15 cellular contexts compared by ENCODE assay signal in genomic region chr22:25027052-25027525, GRCh38.
DNase-seq lines count a peak whose midpoint lies in the region; ATAC-seq, FAIRE-seq and TF ChIP-seq lines count a peak whose summit lies in the region.
"Had no signal": no experiment of that assay in that cellular context is flagged by ENCODE, and none has a peak within 500 bp of the region (broad histone marks: within the 10 kb centered on the region; RNA-seq: fewer than 3 reads in every experiment).

No MANE protein-coding gene starts in this region.

- CTCF ChIA-PET in PC-3 (lab: Charles Lee), result interaction anchor here (0.6 kb wide), 2 partner anchors 26 to 289 kb away, joined by 3 to 9 read pairs; no protein-coding TSS in a partner anchor
- CTCF ChIA-PET in H1 (lab: Charles Lee; ENCODE audit: partially characterized antibody), result interaction anchor here (0.6 to 9.4 kb wide), 15 partner anchors 13 to 226 kb away, joined by 3 to 110 read pairs (median 4); partner anchors contain the start of genes KIAA1671 and LHFPL7

- H2AFZ ChIP-seq in PC-3 (ENCODE audit: low read length) (no peak overlapping the region), H1 (ENCODE audit: low read length) (no peak overlapping the region), osteoblast (ENCODE audit: low read length) (no peak overlapping the region)

- H3F3A ChIP-seq in PC-3 (ENCODE audit: low read length, unreplicated experiment), result no peaks in the 10 kb centered on the region

- no peak overlapping the region for H3K18ac ChIP-seq in H1 (ENCODE audit: extremely low read depth, low read length)

- no peak overlapping the region for H2BK15ac ChIP-seq in H1 (ENCODE audit: low read length)

- H3K9me2 ChIP-seq in PC-3 (replicated peaks; ENCODE audit: low read length), result no peaks in the 10 kb centered on the region

- no peak overlapping the region for H2BK12ac ChIP-seq in H1 (ENCODE audit: low read depth, low read length)

- BruUV-seq in PC-3 (replicated peaks; lab: Mats Ljungman, UMichigan), result no TSS peak

- H3K27ac ChIP-seq in PC-3 (ENCODE audit: low read length), result peak overlapping the region; percentile 94
- H3K27ac ChIP-seq in H1 (ENCODE audit: low read depth, low read length), result no peak overlapping the region
- no peak overlapping the region for H3K27ac ChIP-seq in osteoblast (ENCODE audit: low read depth, low read length)
- H3K27ac ChIP-seq: GM23248, VCaP had no signal

- H4K5ac ChIP-seq in H1 (ENCODE audit: insufficient read length, low read depth, low read length), result no peak overlapping the region

- intact Hi-C loops in PC-3 (cut with micrococcal nuclease), result loop anchor here (5.0 kb wide), 2 partner anchors 35 to 75 kb away; partner anchors contain the start of gene KIAA1671

- TF ChIP-seq RAD21 in H1 (IDR thresholded peaks at IDR 0.05 in 1 of 2, conservative IDR thresholded peaks at IDR 0.05 in 1 of 2; ENCODE audit: low read depth in 2 of 2, low read length in 2 of 2), result no peak

- WGBS in H1 (ENCODE audit: extremely low coverage in 1 of 2, insufficient coverage in 1 of 2, insufficient read length in 1 of 2, insufficient replicate concordance in 2 of 2, low coverage in 1 of 2, low lambda C conversion rate in 2 of 2, missing lambda C conversion rate in 1 of 2), 2 experiments, result 80% methylated on average over 4 of the region's 4 CpGs; no CpG with 5 or more reads in 1 of the 2 experiments

- H2AK5ac ChIP-seq in H1 (ENCODE audit: low read depth, low read length), result no peak overlapping the region

- no peak overlapping the region for H3K23ac ChIP-seq in H1 (ENCODE audit: insufficient read length)

- H3K4me2 ChIP-seq in PC-3 (ENCODE audit: low read length), result peak overlapping the region; percentile 52
- H3K4me2 ChIP-seq in H1 (ENCODE audit: insufficient read depth in 1 of 2, low read depth in 2 of 2, low read length in 2 of 2), result no peak overlapping the region
- no peak overlapping the region for H3K4me2 ChIP-seq in osteoblast (ENCODE audit: insufficient read depth, low read length)

- DNase-seq in NCI-H2196 (lab: John Stamatoyannopoulos, UW; ENCODE audit: unreplicated experiment), result peak; percentile 8
- DNase-seq in NCI-H2196 treated with DMSO at 0.1 percent for 48 hours (lab: John Stamatoyannopoulos, UW; ENCODE audit: unreplicated experiment), result no peak
- DNase-seq in PC-3, result peak; percentile 69
- no peak for DNase-seq in H1 (ENCODE audit: low read depth in 1 of 2, low spot score in 2 of 2)
- DNase-seq in osteoblast (ENCODE audit: insufficient read length, low spot score, missing footprints), result peak; percentile 58
- DNase-seq in kidney tubule cell (ENCODE audit: low spot score), result no peak
- no peak for DNase-seq in midbrain (lab: John Stamatoyannopoulos, UW)
- no peak for DNase-seq in NAMALWA (ENCODE audit: low spot score)
- DNase-seq: activated T-cell treated with anti-CD3 and anti-CD28 coated beads, Interleukin-2, amount 50 U/mL, for 1 hour; aorta; GM23248; NCI-H345; SHP77; upper lobe of right lung had no signal

- ATAC-seq in PC-3, result peak; percentile 49

- H3K36me3 ChIP-seq in PC-3 (ENCODE audit: low read depth, low read length), result no peaks in the 10 kb centered on the region
- no peaks in the 10 kb centered on the region for H3K36me3 ChIP-seq in H1 (ENCODE audit: control insufficient read depth in 2 of 4, insufficient read depth in 4 of 4, low read length in 3 of 4)
- no peaks in the 10 kb centered on the region for H3K36me3 ChIP-seq in osteoblast (ENCODE audit: insufficient read depth, low read length)
- H3K36me3 ChIP-seq: upper lobe of right lung had no signal

- no peak for FAIRE-seq in H1 (lab: Jason Lieb, UNC)

- H3K23me2 ChIP-seq in H1 (ENCODE audit: low read depth, low read length), result no peaks in the 10 kb centered on the region

- peaks cover 14% of the 10 kb centered on the region; the same call in 1 of the 2 replicates for H3K79me2 ChIP-seq in PC-3 (ENCODE audit: low read length)
- H3K79me2 ChIP-seq in H1 (ENCODE audit: control insufficient read depth in 1 of 2, insufficient read depth in 2 of 2, low read length in 2 of 2), result no peaks in the 10 kb centered on the region
- H3K79me2 ChIP-seq in osteoblast (ENCODE audit: insufficient read depth, low read length), result peaks cover 3% of the 10 kb centered on the region

- H3K14ac ChIP-seq in H1 (ENCODE audit: insufficient read length), result no peak overlapping the region

- no peaks in the 10 kb centered on the region for H3K9me3 ChIP-seq in PC-3 (ENCODE audit: low read length)
- no peaks in the 10 kb centered on the region for H3K9me3 ChIP-seq in H1 (ENCODE audit: insufficient read depth in 2 of 2, low read depth in 1 of 2, low read length in 1 of 2)
- H3K9me3 ChIP-seq in osteoblast (ENCODE audit: low read depth, low read length), result no peaks in the 10 kb centered on the region
- H3K9me3 ChIP-seq: upper lobe of right lung had no signal

- no peak overlapping the region for H3K4ac ChIP-seq in H1 (replicated peaks; ENCODE audit: insufficient read length, low read depth, low read length)

- H3K56ac ChIP-seq in H1 (replicated peaks; ENCODE audit: insufficient read length, low read depth, low read length), result no peak overlapping the region

- TF ChIP-seq POLR2A in H1 (IDR thresholded peaks at IDR 0.05; ENCODE audit: control extremely low read depth in 1 of 2, low read depth in 2 of 2, low read length in 2 of 2), result no peak

- no peaks in the 10 kb centered on the region for H3K79me1 ChIP-seq in H1 (ENCODE audit: low read depth, low read length)

- no peak overlapping the region for H4K91ac ChIP-seq in H1 (replicated peaks; ENCODE audit: insufficient read length, low read length)

- H4K8ac ChIP-seq in H1 (ENCODE audit: extremely low read depth, insufficient read depth, low read length), result no peak overlapping the region

- peaks cover 27% of the 10 kb centered on the region for H3K4me1 ChIP-seq in PC-3 (ENCODE audit: insufficient read depth, low read length)
- no peaks in the 10 kb centered on the region; a peak in 1 of 7 replicates for H3K4me1 ChIP-seq in H1 (replicated peaks in 1 of 4; ENCODE audit: control insufficient read depth in 3 of 4, insufficient read depth in 4 of 4, low read length in 3 of 4)
- H3K4me1 ChIP-seq in osteoblast (ENCODE audit: insufficient read depth, low read length), result peaks cover 19% of the 10 kb centered on the region
- H3K4me1 ChIP-seq: upper lobe of right lung had no signal

- TF ChIP-seq CTCF in PC-3 (conservative IDR thresholded peaks at IDR 0.05; ENCODE audit: low read depth, low read length) (no peak), H1 (IDR thresholded peaks at IDR 0.05; ENCODE audit: control extremely low read depth in 1 of 3, insufficient read depth in 1 of 3, low read depth in 1 of 3, low read length in 3 of 3) (no peak), osteoblast (IDR thresholded peaks at IDR 0.05; ENCODE audit: extremely low read depth, low read depth, low read length) (no peak)

- H3K4me3 ChIP-seq in PC-3 (ENCODE audit: low read length) (no peak overlapping the region), H1 (ENCODE audit: extremely low read depth in 1 of 4, insufficient read depth in 2 of 4, low read depth in 3 of 4, low read length in 4 of 4) (no peak overlapping the region), osteoblast (ENCODE audit: insufficient read depth, low read length) (no peak overlapping the region)
- H3K4me3 ChIP-seq: GM23248, upper lobe of right lung had no signal

- no peak for TF ChIP-seq EP300 in H1 (IDR thresholded peaks at IDR 0.05; ENCODE audit: borderline replicate concordance in 1 of 2, low read depth in 2 of 2, low read length in 2 of 2)

- POLR2A ChIA-PET in PC-3 (lab: Charles Lee; ENCODE audit: unreplicated experiment) (interaction anchor here (0.6 kb wide), 1 partner anchor 61 kb away, joined by 3 read pairs; no protein-coding TSS in a partner anchor), H1 (lab: Charles Lee; ENCODE audit: partially characterized antibody) (interaction anchor here (0.9 to 1.6 kb wide), 3 partner anchors 31 to 74 kb away, joined by 3 to 6 read pairs (median 4); no protein-coding TSS in a partner anchor)

- H2BK20ac ChIP-seq in H1 (ENCODE audit: low read length), result no peak overlapping the region

- no peak overlapping the region for H2BK5ac ChIP-seq in H1 (ENCODE audit: low read depth, low read length)

- no peaks in the 10 kb centered on the region for H4K20me1 ChIP-seq in PC-3 (ENCODE audit: low read length)
- no peaks in the 10 kb centered on the region for H4K20me1 ChIP-seq in H1 (replicated peaks in 1 of 2; ENCODE audit: control insufficient read depth in 1 of 2, insufficient read depth in 2 of 2, low read length in 2 of 2)
- no peaks in the 10 kb centered on the region for H4K20me1 ChIP-seq in osteoblast (ENCODE audit: insufficient read depth, low read length)

- no peaks in the 10 kb centered on the region for H3K27me3 ChIP-seq in PC-3 (ENCODE audit: low read length)
- no peaks in the 10 kb centered on the region for H3K27me3 ChIP-seq in H1 (replicated peaks in 1 of 4; ENCODE audit: control insufficient read depth in 3 of 4, extremely low read depth in 1 of 4, insufficient read depth in 3 of 4, low read length in 3 of 4)
- H3K27me3 ChIP-seq in osteoblast (ENCODE audit: insufficient read depth, low read length), result no peaks in the 10 kb centered on the region
- H3K27me3 ChIP-seq: upper lobe of right lung had no signal

- H3K9ac ChIP-seq in PC-3 (ENCODE audit: low read length), result peak overlapping the region; percentile 72
- peak overlapping the region in 1 of 4 experiments; percentile 10; a peak in 1 of 7 replicates for H3K9ac ChIP-seq in H1 (replicated peaks in 1 of 4; ENCODE audit: extremely low read depth in 1 of 4, low read depth in 3 of 4, low read length in 3 of 4)
- H3K9ac ChIP-seq: GM23248 had no signal

- no peak overlapping the region for H2BK120ac ChIP-seq in H1 (replicated peaks; ENCODE audit: low read depth, low read length)

TF ChIP-seq in H1, 55 proteins besides CTCF, POLR2A, EP300 and RAD21:
- 0 out of 4 replicates have a peak, but pooled peaks of 1 of the 2 experiments have one; percentile 33 for TF ChIP-seq HDAC2 (IDR thresholded peaks at IDR 0.05; ENCODE audit: borderline replicate concordance in 1 of 2, low read depth in 2 of 2, low read length in 2 of 2)
- TF ChIP-seq ATF3 (IDR thresholded peaks at IDR 0.05; ENCODE audit: insufficient read depth, low read depth, low read length), result no peak
- TF ChIP-seq KDM1A (IDR thresholded peaks at IDR 0.05; ENCODE audit: borderline replicate concordance, low read length), result peak; percentile 79; the same call in 1 of the 2 replicates

Comparison
In these comparisons a context has a peak if more than half of its experiments do, and no peak if none do; other contexts are left out.
1. DNase-seq: peak in NCI-H2196 (single experiment), PC-3 (single experiment) and osteoblast (single experiment); none in NCI-H2196 treated with DMSO at 0.1 percent for 48 hours (single experiment), H1 (0 of 2), kidney tubule cell (single experiment), midbrain (single experiment) and NAMALWA (single experiment).